In genomic region chr1:205749826-205750682, GRCh38 we compare ENCODE assay signal across 1 cellular context.
A peak's percentile ranks its signal among the peaks of the same experiment; 100 is the strongest.
TF ChIP-seq lines count a peak whose summit lies in the region.

TSS of gene NUCKS1 (minus strand) at chr1:205750182. CDS start at chr1:205749973, 209 bp downstream.

TF ChIP-seq in GM12878, 131 proteins besides CTCF, POLR2A, EP300 and RAD21 (continued from another document and continues in another):
- TF ChIP-seq TAF1 (IDR thresholded peaks at IDR 0.05; ENCODE audit: borderline replicate concordance, low read depth, low read length) = peak; percentile 72
- no peak for TF ChIP-seq NKRF (conservative IDR thresholded peaks at IDR 0.05)
- TF ChIP-seq SKIL (IDR thresholded peaks at IDR 0.05; ENCODE audit: low read depth, poor library complexity, severe bottlenecking) = peak; percentile 95
- TF ChIP-seq BMI1 (IDR thresholded peaks at IDR 0.05; ENCODE audit: borderline replicate concordance) = no peak
- TF ChIP-seq E2F8 (IDR thresholded peaks at IDR 0.05; ENCODE audit: low read depth, partially characterized antibody) = peak; percentile 89
- TF ChIP-seq NR2F1 (conservative IDR thresholded peaks at IDR 0.05) = peak; percentile 97
- TF ChIP-seq CEBPZ (IDR thresholded peaks at IDR 0.05; ENCODE audit: low read depth, low read length) = no peak
- no peak for TF ChIP-seq ZNF384 (IDR thresholded peaks at IDR 0.05; ENCODE audit: borderline replicate concordance, low read depth, low read length)
- peak; percentile 66; the same call in 1 of the 2 replicates for TF ChIP-seq CBFB (IDR thresholded peaks at IDR 0.05; ENCODE audit: low read depth)
- peak; percentile 82; the same call in 1 of the 2 replicates for TF ChIP-seq ZBTB40 (IDR thresholded peaks at IDR 0.05; ENCODE audit: borderline replicate concordance)
- TF ChIP-seq MTA2 (IDR thresholded peaks at IDR 0.05; ENCODE audit: low read depth) = peak; percentile 67; the same call in 1 of the 2 replicates
- 0 out of 2 replicates have a peak, but pooled peaks have one; percentile 37 for TF ChIP-seq ZNF24 (IDR thresholded peaks at IDR 0.05)
- no peak; the same call in 1 of the 2 replicates for TF ChIP-seq MTA3 (IDR thresholded peaks at IDR 0.05; ENCODE audit: borderline replicate concordance, low read length)
- peak; percentile 94 for TF ChIP-seq SP1 (IDR thresholded peaks at IDR 0.05; ENCODE audit: low read depth, low read length)
- TF ChIP-seq ZBED1 (IDR thresholded peaks at IDR 0.05; ENCODE audit: borderline replicate concordance) = no peak
- TF ChIP-seq ZSCAN29 (IDR thresholded peaks at IDR 0.05) = no peak
- TF ChIP-seq TCF7 (IDR thresholded peaks at IDR 0.05; ENCODE audit: borderline replicate concordance) = no peak
- peak; percentile 75 for TF ChIP-seq RAD51 (IDR thresholded peaks at IDR 0.05)
- peak; percentile 66 for TF ChIP-seq E4F1 (IDR thresholded peaks at IDR 0.05; ENCODE audit: borderline replicate concordance, partially characterized antibody)
- peak; percentile 61; the same call in 1 of the 2 replicates for TF ChIP-seq CHD1 (IDR thresholded peaks at IDR 0.05; ENCODE audit: low read depth, low read length)
- no peak for TF ChIP-seq REST (IDR thresholded peaks at IDR 0.05; ENCODE audit: low read depth, low read length)
- TF ChIP-seq ETV6 (conservative IDR thresholded peaks at IDR 0.05 in 1 of 2, IDR thresholded peaks at IDR 0.05 in 1 of 2; ENCODE audit: borderline replicate concordance in 1 of 2, low read depth in 1 of 2) = 0 out of 4 replicates have a peak, but pooled peaks of 1 of the 2 experiments have one; percentile 50
- no peak for TF ChIP-seq NRF1 (conservative IDR thresholded peaks at IDR 0.05; ENCODE audit: low read depth, low read length)
- no peak for TF ChIP-seq ZNF274 (IDR thresholded peaks at IDR 0.05; ENCODE audit: insufficient read depth, insufficient read length)
- TF ChIP-seq TARDBP (IDR thresholded peaks at IDR 0.05; ENCODE audit: borderline replicate concordance) = no peak
- TF ChIP-seq ZBTB33 (IDR thresholded peaks at IDR 0.05) = no peak
- TF ChIP-seq MEF2A (IDR thresholded peaks at IDR 0.05; ENCODE audit: insufficient read depth, low read depth, low read length) = no peak
- TF ChIP-seq NR2C2 (IDR thresholded peaks at IDR 0.05; ENCODE audit: borderline replicate concordance, control insufficient read depth, insufficient read length, low read depth) = no peak
- TF ChIP-seq CEBPB (IDR thresholded peaks at IDR 0.05; ENCODE audit: borderline replicate concordance in 1 of 2, low read depth in 2 of 2, low read length in 2 of 2) = no peak
